1 cellular context compared by ENCODE assay signal in genomic region chr6:30684386-30685156, GRCh38.
TF ChIP-seq lines count a peak whose summit lies in the region.

No MANE protein-coding gene starts in this region.

TF ChIP-seq in GM23338, 12 proteins besides CTCF, POLR2A, EP300 and RAD21 (continued from another document):
- no peak for TF ChIP-seq CREB1 (CRISPR knock-in tag; IDR thresholded peaks at IDR 0.05; ENCODE audit: low read depth)
- TF ChIP-seq STAT1 (IDR thresholded peaks at IDR 0.05; ENCODE audit: unreplicated experiment) = no peak
- TF ChIP-seq EZH2phosphoT487 (IDR thresholded peaks at IDR 0.05; ENCODE audit: unreplicated experiment) = no peak
- no peak for TF ChIP-seq EZH2 (IDR thresholded peaks at IDR 0.05; ENCODE audit: low read depth, unreplicated experiment)
- TF ChIP-seq, protein P1, sequence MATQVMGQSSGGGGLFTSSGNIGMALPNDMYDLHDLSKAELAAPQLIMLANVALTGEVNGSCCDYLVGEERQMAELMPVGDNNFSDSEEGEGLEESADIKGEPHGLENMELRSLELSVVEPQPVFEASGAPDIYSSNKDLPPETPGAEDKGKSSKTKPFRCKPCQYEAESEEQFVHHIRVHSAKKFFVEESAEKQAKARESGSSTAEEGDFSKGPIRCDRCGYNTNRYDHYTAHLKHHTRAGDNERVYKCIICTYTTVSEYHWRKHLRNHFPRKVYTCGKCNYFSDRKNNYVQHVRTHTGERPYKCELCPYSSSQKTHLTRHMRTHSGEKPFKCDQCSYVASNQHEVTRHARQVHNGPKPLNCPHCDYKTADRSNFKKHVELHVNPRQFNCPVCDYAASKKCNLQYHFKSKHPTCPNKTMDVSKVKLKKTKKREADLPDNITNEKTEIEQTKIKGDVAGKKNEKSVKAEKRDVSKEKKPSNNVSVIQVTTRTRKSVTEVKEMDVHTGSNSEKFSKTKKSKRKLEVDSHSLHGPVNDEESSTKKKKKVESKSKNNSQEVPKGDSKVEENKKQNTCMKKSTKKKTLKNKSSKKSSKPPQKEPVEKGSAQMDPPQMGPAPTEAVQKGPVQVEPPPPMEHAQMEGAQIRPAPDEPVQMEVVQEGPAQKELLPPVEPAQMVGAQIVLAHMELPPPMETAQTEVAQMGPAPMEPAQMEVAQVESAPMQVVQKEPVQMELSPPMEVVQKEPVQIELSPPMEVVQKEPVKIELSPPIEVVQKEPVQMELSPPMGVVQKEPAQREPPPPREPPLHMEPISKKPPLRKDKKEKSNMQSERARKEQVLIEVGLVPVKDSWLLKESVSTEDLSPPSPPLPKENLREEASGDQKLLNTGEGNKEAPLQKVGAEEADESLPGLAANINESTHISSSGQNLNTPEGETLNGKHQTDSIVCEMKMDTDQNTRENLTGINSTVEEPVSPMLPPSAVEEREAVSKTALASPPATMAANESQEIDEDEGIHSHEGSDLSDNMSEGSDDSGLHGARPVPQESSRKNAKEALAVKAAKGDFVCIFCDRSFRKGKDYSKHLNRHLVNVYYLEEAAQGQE (IDR thresholded peaks at IDR 0.05; ENCODE audit: unreplicated experiment) = no peak
- no peak for TF ChIP-seq ZNF114 (CRISPR knock-in tag; IDR thresholded peaks at IDR 0.05)
- TF ChIP-seq NANOG (IDR thresholded peaks at IDR 0.05; ENCODE audit: borderline replicate concordance) = no peak
- no peak for TF ChIP-seq ZNF462 (CRISPR knock-in tag; IDR thresholded peaks at IDR 0.05)
- no peak for TF ChIP-seq ZNF331 (CRISPR knock-in tag; IDR thresholded peaks at IDR 0.05; ENCODE audit: low read depth)
- TF ChIP-seq ETS1 (IDR thresholded peaks at IDR 0.05) = no peak
